ENCODE assay signal across 14 cellular contexts in the genomic region with DNA sequence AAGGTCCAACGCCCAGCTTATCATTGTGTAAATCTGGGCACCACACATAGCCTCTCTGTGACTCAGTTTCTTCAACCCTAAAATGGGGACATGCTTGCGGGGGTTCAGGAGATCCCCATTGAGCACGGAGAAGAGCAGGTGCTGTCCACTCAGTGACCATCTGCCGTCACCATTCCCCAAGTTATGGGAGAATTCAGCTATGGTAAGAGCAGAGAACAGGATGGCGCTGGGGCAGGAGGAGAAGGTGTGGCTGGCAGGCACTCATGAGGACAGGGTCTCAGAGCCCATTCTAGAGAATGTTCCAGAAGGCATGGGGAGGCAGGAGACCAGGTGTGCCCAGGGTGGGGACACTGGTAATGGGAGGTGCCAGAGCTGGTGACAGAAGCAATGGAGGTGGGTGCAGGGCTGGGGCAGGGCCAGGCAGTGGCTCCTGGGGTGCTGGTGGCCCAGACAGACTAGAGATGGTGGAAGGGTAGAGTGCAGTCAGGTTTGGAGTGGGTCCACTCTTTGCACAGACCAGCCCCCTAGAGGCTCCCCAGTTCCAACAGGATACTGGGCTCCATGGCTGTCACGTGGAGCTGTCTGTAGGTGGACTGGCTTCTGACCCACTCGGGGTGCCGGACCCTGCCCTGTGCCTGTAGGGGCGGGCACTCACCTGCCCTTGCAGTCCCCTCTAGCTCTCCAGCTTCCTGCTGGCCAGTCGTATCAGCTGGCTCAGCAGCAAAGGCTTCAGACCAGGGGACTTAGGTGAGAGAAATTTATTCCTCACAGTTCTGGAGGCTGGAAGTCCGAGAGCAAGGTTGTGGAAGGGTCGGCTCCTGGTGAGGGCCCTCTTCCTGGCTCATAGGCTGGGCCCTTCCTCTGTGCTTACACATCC.
DNase-seq lines count a peak whose midpoint lies in the region; ATAC-seq and TF ChIP-seq lines count a peak whose summit lies in the region.
"Had no signal": no experiment of that assay in that cellular context is flagged by ENCODE, and none has a peak within 500 bp of the region (broad histone marks: within the 10 kb centered on the region; RNA-seq: fewer than 3 reads in every experiment).

No MANE protein-coding gene starts in this region.

- peaks cover 1% of the 10 kb centered on the region for H3K36me3 Mint-ChIP-seq in activated T-cell treated with anti-CD3 and anti-CD28 coated beads, Interleukin-2, amount 50 U/mL, for 4 hours (ENCODE audit: insufficient read depth)
- no peaks in the 10 kb centered on the region for H3K36me3 Mint-ChIP-seq in natural killer cell

- H3K27me3 ChIP-seq in body of pancreas (no peaks in the 10 kb centered on the region), stomach (no peaks in the 10 kb centered on the region)

- H3K4me1 Mint-ChIP-seq in activated T-cell treated with anti-CD3 and anti-CD28 coated beads, Interleukin-2, amount 50 U/mL, for 4 hours (ENCODE audit: low read depth), result no peaks in the 10 kb centered on the region
- no peaks in the 10 kb centered on the region for H3K4me1 Mint-ChIP-seq in natural killer cell

- H3K27ac ChIP-seq in body of pancreas, result no peak overlapping the region
- peak overlapping the region in 1 of 5 donors; percentile 4 for H3K27ac ChIP-seq in stomach

- no peak overlapping the region for H3K4me3 Mint-ChIP-seq in activated T-cell treated with anti-CD3 and anti-CD28 coated beads, Interleukin-2, amount 50 U/mL, for 4 hours
- no peak overlapping the region for H3K4me3 Mint-ChIP-seq in natural killer cell
- H3K4me3 Mint-ChIP-seq: CD8-positive, alpha-beta memory T cell had no signal

- no peaks in the 10 kb centered on the region for H3K27me3 Mint-ChIP-seq in activated T-cell treated with anti-CD3 and anti-CD28 coated beads, Interleukin-2, amount 50 U/mL, for 4 hours (ENCODE audit: low read depth)
- peaks cover 7% of the 10 kb centered on the region in 2 donors for H3K27me3 Mint-ChIP-seq in natural killer cell (ENCODE audit: low read depth in 2 of 2)

- no peaks in the 10 kb centered on the region for H3K9me3 Mint-ChIP-seq in activated T-cell treated with anti-CD3 and anti-CD28 coated beads, Interleukin-2, amount 50 U/mL, for 4 hours
- no peaks in the 10 kb centered on the region for H3K9me3 Mint-ChIP-seq in natural killer cell
- H3K9me3 Mint-ChIP-seq: activated T-helper 2 cell treated with anti-CD3 and anti-CD28 coated beads, Interferon-gamma antibody, Interleukin-2, Interleukin-4, amounts not matched to agents 10 μg/mL and 5 μg/mL and 100 μg/mL, durations not matched to agents 14 hours and 24 hours and 36 hours; CD8-positive, alpha-beta memory T cell had no signal

- H3K27ac Mint-ChIP-seq in natural killer cell, result no peak overlapping the region
- H3K27ac Mint-ChIP-seq: activated T-helper 2 cell treated with anti-CD3 and anti-CD28 coated beads, Interferon-gamma antibody, Interleukin-2, Interleukin-4, amounts not matched to agents 10 μg/mL and 5 μg/mL and 100 μg/mL, durations not matched to agents 14 hours and 24 hours and 36 hours had no signal

- peak; percentile 2 for DNase-seq in activated T-cell treated with anti-CD3 and anti-CD28 coated beads, Interleukin-2, amount 50 U/mL, for 4 hours
- no peak for DNase-seq in activated T-cell treated with anti-CD3 and anti-CD28 coated beads, Interleukin-2, amount 50 U/mL, for 48 hours
- DNase-seq in body of pancreas (peak; percentile 1 to 9 (median 6)), natural killer cell (peak; percentile 8), stomach (peak; percentile 21)
- DNase-seq: hippocampal formation; NCI-H1694; stimulated activated CD4-positive, alpha-beta T cell treated with anti-CD3 and anti-CD28 coated beads, Interleukin-4, amount 100 ng/mL, for 24 hours had no signal

- H3K4me1 ChIP-seq in body of pancreas (peaks cover under 1% of the 10 kb centered on the region), stomach (peaks cover 7 to 16% (median 15%) of the 10 kb centered on the region in 4 donors)

- TF ChIP-seq EP300 in stomach (IDR thresholded peaks at IDR 0.05), result no peak

- WGBS in body of pancreas, 2 donors, result 82 to 93% methylated on average over 8 to 12 of the region's 12 CpGs
- 78 to 89% (median 86%) methylated on average over 11 to 12 of the region's 12 CpGs for WGBS in stomach, 5 donors

- no peak for ATAC-seq in activated T-cell treated with anti-CD3 and anti-CD28 coated beads, Interleukin-2, amount 50 U/mL, for 4 hours
- ATAC-seq in body of pancreas (no peak), natural killer cell (no peak), GM19455 (IDR thresholded peaks at IDR 0.05; ENCODE audit: unreplicated experiment) (no peak), GM19452 (IDR thresholded peaks at IDR 0.05; ENCODE audit: unreplicated experiment) (no peak), GM21825 (IDR thresholded peaks at IDR 0.05; ENCODE audit: unreplicated experiment) (no peak)
- ATAC-seq: left colon had no signal

- TF ChIP-seq POLR2A in body of pancreas (IDR thresholded peaks at IDR 0.05), result no peak
- TF ChIP-seq POLR2A in stomach (IDR thresholded peaks at IDR 0.05), result no peak

- H3K9me3 ChIP-seq in body of pancreas (no peaks in the 10 kb centered on the region), stomach (no peaks in the 10 kb centered on the region)

- H3K4me3 ChIP-seq in body of pancreas (no peak overlapping the region), stomach (no peak overlapping the region)

- H3K36me3 ChIP-seq in body of pancreas (replicated peaks in 1 of 2; ENCODE audit: insufficient read depth in 1 of 2, low read depth in 2 of 2), result no peaks in the 10 kb centered on the region
- H3K36me3 ChIP-seq in stomach, result no peaks in the 10 kb centered on the region

- TF ChIP-seq CTCF in body of pancreas (IDR thresholded peaks at IDR 0.05), result no peak
- TF ChIP-seq CTCF in natural killer cell (IDR thresholded peaks at IDR 0.05), result no peak
- TF ChIP-seq CTCF in stomach (IDR thresholded peaks at IDR 0.05), result no peak

- intact Hi-C loops in body of pancreas (cut with DNase I) (no loop called here), natural killer cell (cut with micrococcal nuclease) (no loop called here), stomach (cut with DNase I; ENCODE audit: low total_unique reads) (no loop called here)

Comparison
In these comparisons a context has a peak if more than half of its experiments do, and no peak if none do; other contexts are left out.
1. DNase-seq: peak in activated T-cell treated with anti-CD3 and anti-CD28 coated beads, Interleukin-2, amount 50 U/mL, for 4 hours (single experiment), body of pancreas (4 of 4), natural killer cell (single experiment) and stomach (single experiment); none in activated T-cell treated with anti-CD3 and anti-CD28 coated beads, Interleukin-2, amount 50 U/mL, for 48 hours (0 of 2).